In the genomic region with DNA sequence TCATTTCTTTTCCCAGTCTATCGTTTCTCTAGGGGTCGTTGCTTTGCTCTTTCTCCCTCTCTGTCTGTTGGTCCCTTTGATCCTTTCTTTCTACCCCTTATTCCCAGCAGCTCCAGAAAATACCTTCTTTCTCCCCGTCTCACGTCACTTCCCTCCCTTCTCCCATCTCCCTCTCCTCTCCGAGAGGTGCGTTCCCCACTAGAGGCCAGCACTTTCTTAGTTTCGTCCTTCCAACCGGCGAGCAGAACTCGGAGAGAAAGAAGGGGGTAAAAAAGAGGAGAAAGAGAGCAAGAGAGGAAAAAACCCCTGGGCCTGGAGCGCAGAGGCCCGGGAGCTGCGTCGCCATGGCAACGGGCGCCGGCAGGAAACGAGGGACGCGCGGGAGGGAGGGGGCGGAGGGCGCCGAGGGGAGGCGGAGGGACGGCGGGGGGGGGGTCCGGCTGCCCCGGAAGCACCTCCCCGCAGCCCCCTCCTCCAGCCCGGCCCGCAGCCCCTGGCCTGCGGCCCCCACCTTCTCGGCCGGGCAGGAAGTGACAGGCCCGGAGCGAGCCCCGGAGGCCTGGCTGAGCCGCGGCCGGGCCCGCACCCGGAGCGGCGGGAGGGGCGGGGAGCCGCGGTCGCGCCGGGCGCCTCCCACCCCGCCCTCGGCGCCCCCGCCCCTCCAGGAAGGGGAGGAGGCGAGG, we compare ENCODE assay signal across 8 cellular contexts. TPM values are rescaled to one million over a fixed set of nuclear protein-coding genes. Genes with fewer than 3 reads are reported as not detected.
DNase-seq lines count a peak whose midpoint lies in the region; ATAC-seq lines count a peak whose summit lies in the region.
"Not testable (repeated sequence)": the region's sequence is repeated elsewhere in the genome, so short reads cannot be mapped to it uniquely, and the experiment has no call there.

Gene PHC1 (plus strand): TSS at position 477 of the 683 bp plus-strand sequence. CDS start 3,169 bp downstream, outside the sequence.

- not testable (repeated sequence) for H3K79me2 ChIP-seq in ACC112 (ENCODE audit: control insufficient read depth, insufficient read depth, low read length, unreplicated experiment)

- H3K27me3 ChIP-seq in ACC112 (ENCODE audit: insufficient read depth, low read length): not testable (repeated sequence)

- H3K4me1 Mint-ChIP-seq in activated CD4-positive, alpha-beta T cell treated with anti-CD3 and anti-CD28 coated beads for 36 hours: peaks cover 12% of the 10 kb centered on the region

- CTCF ChIA-PET in activated CD4-positive, alpha-beta T cell treated with anti-CD3 and anti-CD28 coated beads for 36 hours (lab: Charles Lee): interaction anchor here (0.6 to 2.9 kb wide), 10 partner anchors 20 to 288 kb away, joined by 3 to 16 read pairs (median 4); no protein-coding TSS in a partner anchor

- H3K36me3 Mint-ChIP-seq in activated CD4-positive, alpha-beta T cell treated with anti-CD3 and anti-CD28 coated beads for 36 hours (ENCODE audit: low read depth): not testable (repeated sequence)

- intact Hi-C loops in activated CD4-positive, alpha-beta T cell treated with anti-CD3 and anti-CD28 coated beads for 36 hours (cut with DNase I, micrococcal nuclease): loop anchor here (1.0 to 2.0 kb wide), 3 partner anchors 35 to 217 kb away; partner anchors contain the start of genes M6PR (in 1 of the 2) and RIMKLB (in 1 of the 2)

- peak within 1 kb of the TSS; percentile 96 for H2AFZ ChIP-seq in ACC112 (ENCODE audit: low read length, unreplicated experiment)

- not testable (repeated sequence) for H3K36me3 ChIP-seq in ACC112 (ENCODE audit: insufficient read depth, low read length)

- H3K4me3 ChIP-seq in ACC112 (ENCODE audit: low read depth, low read length) (peak within 1 kb of the TSS; percentile 85), skin epidermis (peak within 1 kb of the TSS; percentile 50 to 73 (median 66))

- H3K27ac Mint-ChIP-seq in activated CD4-positive, alpha-beta T cell treated with anti-CD3 and anti-CD28 coated beads for 36 hours: peak within 1 kb of the TSS; percentile 79

- peaks cover 12% of the 10 kb centered on the region for H3K4me1 ChIP-seq in ACC112 (ENCODE audit: control insufficient read depth, insufficient read depth, low read length, unreplicated experiment)

- POLR2A ChIA-PET in activated CD4-positive, alpha-beta T cell treated with anti-CD3 and anti-CD28 coated beads for 36 hours (lab: Charles Lee): not testable (repeated sequence)

- H3K27ac ChIP-seq in ACC112 (ENCODE audit: low read depth, low read length): peak within 1 kb of the TSS; percentile 87
- H3K27ac ChIP-seq in skin epidermis: peak within 1 kb of the TSS; percentile 56 to 90 (median 80)

- H3K9me3 Mint-ChIP-seq in activated CD4-positive, alpha-beta T cell treated with anti-CD3 and anti-CD28 coated beads for 36 hours (ENCODE audit: low read depth): not testable (repeated sequence)

- H3K4me3 Mint-ChIP-seq in activated CD4-positive, alpha-beta T cell treated with anti-CD3 and anti-CD28 coated beads for 36 hours: peak within 1 kb of the TSS; percentile 82

- H3K27me3 Mint-ChIP-seq in activated CD4-positive, alpha-beta T cell treated with anti-CD3 and anti-CD28 coated beads for 36 hours: not testable (repeated sequence)

- peak; percentile 67 for ATAC-seq in GM18907 (IDR thresholded peaks at IDR 0.05; ENCODE audit: unreplicated experiment)
- peak; percentile 61 for ATAC-seq in HG03175 (IDR thresholded peaks at IDR 0.05; ENCODE audit: unreplicated experiment)
- ATAC-seq in activated CD4-positive, alpha-beta T cell treated with anti-CD3 and anti-CD28 coated beads for 36 hours: peak; percentile 75

- DNase-seq in NCI-H345 treated with DMSO at 0.1 percent for 48 hours (lab: John Stamatoyannopoulos, UW; ENCODE audit: unreplicated experiment) (peak; percentile 60), cerebellar cortex (ENCODE audit: low spot score) (peak; percentile 89), inferior parietal cortex (ENCODE audit: extremely low spot score) (peak; percentile 73)
- peak; percentile 84 for DNase-seq in activated CD4-positive, alpha-beta T cell treated with anti-CD3 and anti-CD28 coated beads for 36 hours

RNA-seq across cellular contexts. Expression of gene PHC1, which starts in this region (rescaled TPM):
- 10 to 100 TPM; 17.1 to 21.9 TPM for total RNA-seq in activated CD4-positive, alpha-beta T cell treated with anti-CD3 and anti-CD28 coated beads for 36 hours

Comparison
In these comparisons a context has a peak if more than half of its experiments do, and no peak if none do; other contexts are left out.
1. Peak in every context shown above with its lines: DNase-seq, ATAC-seq, H3K4me3 ChIP-seq and H3K27ac ChIP-seq.